8 cellular contexts compared by ENCODE assay signal in the genomic region with DNA sequence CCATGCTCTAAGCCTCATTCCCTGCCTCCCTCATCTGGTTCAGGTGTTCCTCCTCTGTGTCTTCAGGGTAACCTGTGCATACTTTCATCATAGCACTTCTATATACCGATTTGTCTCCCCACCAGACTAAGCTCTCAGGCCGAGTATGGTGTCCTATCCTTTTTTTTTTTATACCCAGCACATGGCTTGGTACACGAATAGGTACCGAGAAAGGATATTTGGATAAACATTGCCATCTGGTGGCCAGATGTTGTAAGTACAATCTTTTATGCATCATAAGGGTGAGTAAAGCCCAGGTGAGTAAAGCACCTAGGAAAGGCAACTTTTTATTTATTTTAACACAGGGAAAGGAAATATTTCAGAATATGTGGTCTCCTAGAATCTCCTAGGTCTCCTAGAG.
DNase-seq lines count a peak whose midpoint lies in the region; ATAC-seq, FAIRE-seq and TF ChIP-seq lines count a peak whose summit lies in the region.

No MANE protein-coding gene starts in this region.

- H3K9ac ChIP-seq in endothelial cell of umbilical vein (replicated peaks; ENCODE audit: extremely low read depth, insufficient read depth, low read length) = no peak overlapping the region
- H3K9ac ChIP-seq in neural cell (ENCODE audit: low read length) = no peak overlapping the region

- DNase-seq in NCI-H524 (lab: John Stamatoyannopoulos, UW) (peak; percentile 22 to 58), NCI-H524 treated with DMSO at 0.1 percent for 48 hours (lab: John Stamatoyannopoulos, UW) (no peak), SKM-1 treated with dmso at 0.1 percent for 144 hours (lab: John Stamatoyannopoulos, UW; ENCODE audit: unreplicated experiment) (peak; percentile 25), endothelial cell of umbilical vein (ENCODE audit: low read depth, low spot score) (peak; percentile 47)
- DNase-seq in activated CD4-positive, alpha-beta memory T cell treated with anti-CD3 and anti-CD28 coated beads for 36 hours = no peak

- H3K9me2 ChIP-seq in neural cell (ENCODE audit: insufficient read depth, low read length) = no peaks in the 10 kb centered on the region

- H3K9me3 Mint-ChIP-seq in activated CD4-positive, alpha-beta memory T cell treated with anti-CD3 and anti-CD28 coated beads for 36 hours = peaks cover 5% of the 10 kb centered on the region

- no TSS peak for BruUV-seq in endothelial cell of umbilical vein (replicated peaks; lab: Mats Ljungman, UMichigan)

- H3K27me3 ChIP-seq in endothelial cell of umbilical vein (ENCODE audit: control insufficient read depth in 2 of 2, insufficient read depth in 2 of 2, low read length in 2 of 2) (no peaks in the 10 kb centered on the region), neural cell (ENCODE audit: insufficient read depth, low read depth, low read length) (no peaks in the 10 kb centered on the region)

- peak; percentile 47 for TF ChIP-seq CTCF in LNCAP (IDR thresholded peaks at IDR 0.05)
- peak in 1 of 2 donors; percentile 15 for TF ChIP-seq CTCF in endothelial cell of umbilical vein (IDR thresholded peaks at IDR 0.05; ENCODE audit: extremely low read depth in 1 of 2, insufficient read depth in 1 of 2, low read depth in 1 of 2, low read length in 2 of 2)
- peak; percentile 54 for TF ChIP-seq CTCF in neural cell (IDR thresholded peaks at IDR 0.05; ENCODE audit: poor library complexity, severe bottlenecking)

- H3K36me3 Mint-ChIP-seq in activated CD4-positive, alpha-beta memory T cell treated with anti-CD3 and anti-CD28 coated beads for 36 hours = peaks cover 5% of the 10 kb centered on the region

- TF ChIP-seq RAD21 in neural cell (conservative IDR thresholded peaks at IDR 0.05) = peak; percentile 59

- TF ChIP-seq POLR2A in endothelial cell of umbilical vein (IDR thresholded peaks at IDR 0.05; ENCODE audit: low read depth, low read length) = no peak

- CTCF ChIA-PET in endothelial cell of umbilical vein (lab: Charles Lee) = interaction anchor here (0.7 to 3.9 kb wide), 14 partner anchors 10 to 265 kb away, joined by 3 to 39 read pairs (median 4); a partner anchor contains a TSS
- CTCF ChIA-PET in activated CD4-positive, alpha-beta memory T cell treated with anti-CD3 and anti-CD28 coated beads for 36 hours (lab: Charles Lee) = interaction anchor here (0.6 to 2.4 kb wide), 8 partner anchors 116 to 449 kb away, joined by 3 to 18 read pairs (median 4); a partner anchor contains a TSS

- no peaks in the 10 kb centered on the region for H3K79me2 ChIP-seq in endothelial cell of umbilical vein (ENCODE audit: control insufficient read depth, insufficient read depth, low read length)
- H3K79me2 ChIP-seq in neural cell (replicated peaks; ENCODE audit: insufficient read depth, low read length) = no peaks in the 10 kb centered on the region

- no peaks in the 10 kb centered on the region for H3K27me3 Mint-ChIP-seq in activated CD4-positive, alpha-beta memory T cell treated with anti-CD3 and anti-CD28 coated beads for 36 hours

- H3K4me3 ChIP-seq in endothelial cell of umbilical vein (replicated peaks in 1 of 3; ENCODE audit: insufficient read depth in 1 of 3, low read depth in 1 of 3, low read length in 3 of 3) (no peak overlapping the region), neural cell (ENCODE audit: low read length) (no peak overlapping the region)

- no peak overlapping the region for H3K4me3 Mint-ChIP-seq in activated CD4-positive, alpha-beta memory T cell treated with anti-CD3 and anti-CD28 coated beads for 36 hours

- H3K9me1 ChIP-seq in endothelial cell of umbilical vein (replicated peaks; ENCODE audit: control insufficient read depth, extremely low read depth, insufficient read depth, low read length) = no peaks in the 10 kb centered on the region

- ATAC-seq in GM19397 (IDR thresholded peaks at IDR 0.05; ENCODE audit: unreplicated experiment) = peak; percentile 67

- no peak overlapping the region for H3K27ac ChIP-seq in endothelial cell of umbilical vein (ENCODE audit: insufficient read depth, low read depth, low read length)
- H3K27ac ChIP-seq in neural cell (ENCODE audit: low read length) = no peak overlapping the region

- H3K9me3 ChIP-seq in endothelial cell of umbilical vein (replicated peaks; ENCODE audit: control insufficient read depth, insufficient read depth, low read length) (peaks cover 2% of the 10 kb centered on the region), neural cell (ENCODE audit: low read length) (no peaks in the 10 kb centered on the region)

- dilution Hi-C loops in endothelial cell of umbilical vein (cut with MboI; ENCODE audit: extremely low pct_ligation_motif_present, low sequenced_read_pairs) = no loop called here

- H3K36me3 ChIP-seq in endothelial cell of umbilical vein (ENCODE audit: control insufficient read depth in 2 of 2, extremely low read depth in 1 of 2, insufficient read depth in 2 of 2, low read length in 2 of 2) (peaks cover 0 to 1% of the 10 kb centered on the region in 2 experiments), neural cell (ENCODE audit: insufficient read depth, low read length) (no peaks in the 10 kb centered on the region)

- FAIRE-seq in endothelial cell of umbilical vein (lab: Jason Lieb, UNC) = peak; percentile 70

- H4K20me1 ChIP-seq in endothelial cell of umbilical vein (replicated peaks; ENCODE audit: control insufficient read depth, extremely low read depth, insufficient read depth, low read length) = no peaks in the 10 kb centered on the region
- H4K20me1 ChIP-seq in neural cell (ENCODE audit: insufficient read depth) = no peaks in the 10 kb centered on the region

- H3F3A ChIP-seq in neural cell (ENCODE audit: insufficient read depth, low read length, poor library complexity, severe bottlenecking) = no peaks in the 10 kb centered on the region

- intact Hi-C loops in endothelial cell of umbilical vein (cut with micrococcal nuclease) = loop anchor here (1.0 to 10.0 kb wide), 9 partner anchors 67 to 1019 kb away; a partner anchor contains a TSS
- intact Hi-C loops in activated CD4-positive, alpha-beta memory T cell treated with anti-CD3 and anti-CD28 coated beads for 36 hours (cut with micrococcal nuclease) = loop anchor here (1.0 to 10.0 kb wide), 8 partner anchors 67 to 357 kb away; a partner anchor contains a TSS

- no peak overlapping the region for H3K27ac Mint-ChIP-seq in activated CD4-positive, alpha-beta memory T cell treated with anti-CD3 and anti-CD28 coated beads for 36 hours

- POLR2A ChIA-PET in endothelial cell of umbilical vein (lab: Charles Lee) = interaction anchor here (0.7 kb wide), 1 partner anchor 23 kb away, joined by 3 read pairs; no protein-coding TSS in a partner anchor
- POLR2A ChIA-PET in activated CD4-positive, alpha-beta memory T cell treated with anti-CD3 and anti-CD28 coated beads for 36 hours (lab: Charles Lee) = no interaction called here

- TF ChIP-seq EP300 in neural cell (conservative IDR thresholded peaks at IDR 0.05; ENCODE audit: poor library complexity, severe bottlenecking) = no peak

- no peak overlapping the region for H3K4me2 ChIP-seq in endothelial cell of umbilical vein (ENCODE audit: insufficient read depth, low read length)
- no peak overlapping the region for H3K4me2 ChIP-seq in neural cell (ENCODE audit: low read length)

- no peaks in the 10 kb centered on the region for H3K4me1 Mint-ChIP-seq in activated CD4-positive, alpha-beta memory T cell treated with anti-CD3 and anti-CD28 coated beads for 36 hours (ENCODE audit: low read depth)

- H3K4me1 ChIP-seq in endothelial cell of umbilical vein (ENCODE audit: control insufficient read depth, extremely low read depth, insufficient read depth, low read length) = no peaks in the 10 kb centered on the region

- H2AFZ ChIP-seq in endothelial cell of umbilical vein (ENCODE audit: low read depth, low read length) (no peak overlapping the region), neural cell (ENCODE audit: low read depth, low read length) (no peak overlapping the region)

TF ChIP-seq in endothelial cell of umbilical vein, 7 proteins besides CTCF, POLR2A, EP300 and RAD21:
- TF ChIP-seq JUN (IDR thresholded peaks at IDR 0.05; ENCODE audit: borderline replicate concordance, insufficient read depth, insufficient read length, low read depth) (no peak), GATA2 (IDR thresholded peaks at IDR 0.05; ENCODE audit: insufficient read depth, insufficient read length, low read depth, low read length) (no peak), EZH2 (IDR thresholded peaks at IDR 0.05; ENCODE audit: borderline replicate concordance, low read depth, low read length, severe bottlenecking) (no peak), FOS (IDR thresholded peaks at IDR 0.05; ENCODE audit: borderline replicate concordance, insufficient read depth, low read length) (no peak), POLR2AphosphoS5 (IDR thresholded peaks at IDR 0.05; ENCODE audit: insufficient read depth, low read depth, low read length) (no peak), MYC (IDR thresholded peaks at IDR 0.05; ENCODE audit: low read depth, low read length) (no peak)
- TF ChIP-seq, protein P1, sequence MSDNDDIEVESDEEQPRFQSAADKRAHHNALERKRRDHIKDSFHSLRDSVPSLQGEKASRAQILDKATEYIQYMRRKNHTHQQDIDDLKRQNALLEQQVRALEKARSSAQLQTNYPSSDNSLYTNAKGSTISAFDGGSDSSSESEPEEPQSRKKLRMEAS (IDR thresholded peaks at IDR 0.05; ENCODE audit: insufficient read depth, insufficient read length) = no peak

TF ChIP-seq in neural cell, 6 proteins besides CTCF, POLR2A, EP300 and RAD21:
- TF ChIP-seq POLR2AphosphoS5 (IDR thresholded peaks at IDR 0.05) (no peak), SMC3 (conservative IDR thresholded peaks at IDR 0.05; ENCODE audit: poor library complexity) (peak; percentile 60)

Comparison
In these comparisons a context has a peak if more than half of its experiments do, and no peak if none do; other contexts are left out.
1. DNase-seq: peak in NCI-H524 (2 of 2), SKM-1 treated with dmso at 0.1 percent for 144 hours (single experiment) and endothelial cell of umbilical vein (single experiment); none in NCI-H524 treated with DMSO at 0.1 percent for 48 hours (single experiment) and activated CD4-positive, alpha-beta memory T cell treated with anti-CD3 and anti-CD28 coated beads for 36 hours (single experiment).